Comparison of ENCODE assay signal across 17 cellular contexts in the genomic region with DNA sequence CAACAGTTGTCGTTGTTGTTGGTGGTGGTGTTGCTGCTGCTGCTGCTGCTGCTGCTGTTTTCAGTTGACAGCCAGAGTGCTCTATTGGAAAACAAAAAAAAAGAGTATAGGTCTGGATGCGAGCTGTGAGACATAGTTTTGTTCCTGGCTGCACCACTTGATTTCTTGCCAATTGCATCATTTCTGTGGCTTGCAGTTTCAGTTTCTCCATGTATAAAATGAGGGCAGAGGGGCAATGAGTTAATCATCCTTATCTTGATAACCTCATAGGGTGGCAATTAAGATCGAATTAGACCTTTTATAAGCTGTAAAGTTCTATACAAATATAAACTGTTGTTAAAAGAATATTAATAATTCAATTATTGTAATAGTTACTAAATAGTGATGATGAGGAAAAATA.
A peak's percentile ranks its signal among the peaks of the same experiment; 100 is the strongest.
DNase-seq lines count a peak whose midpoint lies in the region; ATAC-seq, FAIRE-seq and TF ChIP-seq lines count a peak whose summit lies in the region.
"Had no signal": no experiment of that assay in that cellular context is flagged by ENCODE, and none has a peak within 500 bp of the region (broad histone marks: within the 10 kb centered on the region; RNA-seq: fewer than 3 reads in every experiment).

No MANE protein-coding gene starts in this region.

- H3K4me3 ChIP-seq in HEK293 (ENCODE audit: low read depth, low read length) (no peak overlapping the region), astrocyte (ENCODE audit: insufficient read depth, low read depth, low read length) (no peak overlapping the region)
- H3K4me3 ChIP-seq: Peyer's patch had no signal

- H3K27ac ChIP-seq in HEK293 (ENCODE audit: extremely low read depth, low read depth, low read length) (no peak overlapping the region), astrocyte (ENCODE audit: low read depth, low read length) (no peak overlapping the region)
- H3K27ac ChIP-seq: Peyer's patch had no signal

- H3K9me3 ChIP-seq in HEK293 (ENCODE audit: control insufficient read depth, insufficient read depth, low read depth, low read length) (no peaks in the 10 kb centered on the region), astrocyte (ENCODE audit: insufficient read depth, low read depth, low read length) (no peaks in the 10 kb centered on the region)
- H3K9me3 ChIP-seq: Peyer's patch had no signal

- CTCF ChIA-PET in HEK293 (lab: Yijun Ruan, JAX) = interaction anchor here (0.6 kb wide), 1 partner anchor 163 kb away, joined by 3 read pairs; no protein-coding TSS in a partner anchor

- H3K4me1 Mint-ChIP-seq in CD14-positive monocyte (peaks cover 29% of the 10 kb centered on the region), astrocyte (ENCODE audit: low read depth, unreplicated experiment) (peaks cover 12% of the 10 kb centered on the region)

- TF ChIP-seq CTCF in CD14-positive monocyte (IDR thresholded peaks at IDR 0.05) = no peak
- no peak for TF ChIP-seq CTCF in HEK293 (tag by site-specific recombination; IDR thresholded peaks at IDR 0.05)
- TF ChIP-seq CTCF in astrocyte (IDR thresholded peaks at IDR 0.05; ENCODE audit: insufficient read depth, low read depth, low read length) = no peak

- H3K9me3 Mint-ChIP-seq in CD14-positive monocyte (no peaks in the 10 kb centered on the region), astrocyte (ENCODE audit: unreplicated experiment) (peaks cover 1% of the 10 kb centered on the region)
- H3K9me3 Mint-ChIP-seq: stimulated activated naive CD8-positive, alpha-beta T cell treated with anti-CD3 and anti-CD28 coated beads, Interleukin-15, Interleukin-2, amounts not matched to agents 100 ng/mL and 50 ng/mL, for 24 hours had no signal

- no peaks in the 10 kb centered on the region for H3K4me1 ChIP-seq in HEK293 (ENCODE audit: control insufficient read depth, insufficient read depth, low read length)
- no peaks in the 10 kb centered on the region for H3K4me1 ChIP-seq in astrocyte (ENCODE audit: insufficient read depth, low read length)
- H3K4me1 ChIP-seq: Peyer's patch had no signal

- no peaks in the 10 kb centered on the region for H3K27me3 ChIP-seq in astrocyte (ENCODE audit: insufficient read depth, low read length)
- H3K27me3 ChIP-seq: Peyer's patch had no signal

- no peak overlapping the region for H2AFZ ChIP-seq in astrocyte (ENCODE audit: low read depth, low read length)

- POLR2A ChIA-PET in HEK293 (lab: Yijun Ruan, JAX) = no interaction called here

- FAIRE-seq in astrocyte (lab: Jason Lieb, UNC) = no peak
- FAIRE-seq: endometrium had no signal

- no peaks in the 10 kb centered on the region for H4K20me1 ChIP-seq in astrocyte (ENCODE audit: insufficient read depth, low read length)

- intact Hi-C loops in CD14-positive monocyte (cut with micrococcal nuclease) = no loop called here
- intact Hi-C loops in left ventricle myocardium superior (cut with micrococcal nuclease) = no loop called here

- peak; percentile 74 for ATAC-seq in left ventricle myocardium superior

- H3K4me3 Mint-ChIP-seq in CD14-positive monocyte (peak overlapping the region in 1 of 2 donors; percentile 83), astrocyte (ENCODE audit: unreplicated experiment) (no peak overlapping the region)
- H3K4me3 Mint-ChIP-seq: stimulated activated naive CD8-positive, alpha-beta T cell treated with anti-CD3 and anti-CD28 coated beads, Interleukin-15, Interleukin-2, amounts not matched to agents 100 ng/mL and 50 ng/mL, for 24 hours had no signal

- H3K27me3 Mint-ChIP-seq in CD14-positive monocyte (ENCODE audit: low read depth in 3 of 3) (peaks cover 0 to 4% (median 1%) of the 10 kb centered on the region in 3 donors), astrocyte (ENCODE audit: low read depth, unreplicated experiment) (peaks cover 17% of the 10 kb centered on the region)
- H3K27me3 Mint-ChIP-seq: stimulated activated naive CD8-positive, alpha-beta T cell treated with anti-CD3 and anti-CD28 coated beads, Interleukin-15, Interleukin-2, amounts not matched to agents 100 ng/mL and 50 ng/mL, for 24 hours had no signal

- H3K4me2 ChIP-seq in astrocyte (ENCODE audit: low read length) = no peak overlapping the region

- H3K36me3 Mint-ChIP-seq in CD14-positive monocyte = no peaks in the 10 kb centered on the region
- H3K36me3 Mint-ChIP-seq in astrocyte (ENCODE audit: low read depth, unreplicated experiment) = no peaks in the 10 kb centered on the region

- DNase-seq in CD14-positive monocyte (ENCODE audit: low spot score) (no peak), astrocyte (ENCODE audit: low read depth) (no peak), left ventricle myocardium superior (no peak), HPDE6-E6E7 (ENCODE audit: extremely low spot score) (no peak), SHP77 (lab: John Stamatoyannopoulos, UW) (no peak), dermis blood vessel endothelial cell (no peak)
- DNase-seq: activated CD8-positive, alpha-beta memory T cell treated with anti-CD3 and anti-CD28 coated beads, Interleukin-2, amount 50 U/mL, for 4 hours; activated naive CD4-positive, alpha-beta T cell treated with anti-CD3 and anti-CD28 coated beads, Interleukin-2, amount 50 U/mL, for 16 hours; central memory CD4-positive, alpha-beta T cell; H7; head of caudate nucleus; NCI-H1092; NCI-H524 treated with DMSO at 0.1 percent for 48 hours; Peyer's patch had no signal

- H3K36me3 ChIP-seq in HEK293 (ENCODE audit: control insufficient read depth in 2 of 2, insufficient read depth in 1 of 2, low read length in 2 of 2) (no peaks in the 10 kb centered on the region), astrocyte (ENCODE audit: insufficient read depth, low read length) (no peaks in the 10 kb centered on the region)
- H3K36me3 ChIP-seq: Peyer's patch had no signal

- no peak overlapping the region for H3K9ac ChIP-seq in astrocyte (ENCODE audit: low read length)

- H3K79me2 ChIP-seq in astrocyte (ENCODE audit: insufficient read depth, low read length) = no peaks in the 10 kb centered on the region

- peak overlapping the region in 4 of 7 donors; percentile 17 to 71 (median 54) for H3K27ac Mint-ChIP-seq in CD14-positive monocyte
- peak overlapping the region; percentile 74 for H3K27ac Mint-ChIP-seq in astrocyte (ENCODE audit: unreplicated experiment)
- H3K27ac Mint-ChIP-seq: stimulated activated naive CD8-positive, alpha-beta T cell treated with anti-CD3 and anti-CD28 coated beads, Interleukin-15, Interleukin-2, amounts not matched to agents 100 ng/mL and 50 ng/mL, for 24 hours had no signal

TF ChIP-seq in HEK293, 187 proteins besides CTCF, POLR2A, EP300 and RAD21:
- TF ChIP-seq ZNF174 (tag by site-specific recombination; IDR thresholded peaks at IDR 0.05) (no peak), ZNF530 (tag by site-specific recombination; IDR thresholded peaks at IDR 0.05; ENCODE audit: low read depth) (no peak), KLF17 (tag by site-specific recombination; IDR thresholded peaks at IDR 0.05) (no peak), MEIS1 (CRISPR knock-in tag; IDR thresholded peaks at IDR 0.05; ENCODE audit: borderline replicate concordance) (no peak), ZNF621 (tag by site-specific recombination; IDR thresholded peaks at IDR 0.05) (no peak), ZNF785 (tag by site-specific recombination; IDR thresholded peaks at IDR 0.05) (no peak), ZNF660 (tag by site-specific recombination; IDR thresholded peaks at IDR 0.05) (0 out of 2 replicates have a peak, but pooled peaks have one; percentile 28), ZNF585B (tag by site-specific recombination; IDR thresholded peaks at IDR 0.05) (no peak), ZNF629 (tag by site-specific recombination; IDR thresholded peaks at IDR 0.05) (no peak)
